1 cellular context compared by ENCODE assay signal in genomic region chr1:27058976-27059688, GRCh38.
TF ChIP-seq lines count a peak whose summit lies in the region.

No MANE protein-coding gene starts in this region.

TF ChIP-seq in GM23338, 12 proteins besides CTCF, POLR2A, EP300 and RAD21 (continued from another document):
- TF ChIP-seq REST (IDR thresholded peaks at IDR 0.05; ENCODE audit: unreplicated experiment), result no peak
- no peak for TF ChIP-seq CREB1 (CRISPR knock-in tag; IDR thresholded peaks at IDR 0.05; ENCODE audit: low read depth)
- TF ChIP-seq ETS1 (IDR thresholded peaks at IDR 0.05), result no peak
- TF ChIP-seq ZNF331 (CRISPR knock-in tag; IDR thresholded peaks at IDR 0.05; ENCODE audit: low read depth), result no peak
- no peak for TF ChIP-seq ZNF114 (CRISPR knock-in tag; IDR thresholded peaks at IDR 0.05)
